Comparison of ENCODE assay signal across 8 cellular contexts in the genomic region with DNA sequence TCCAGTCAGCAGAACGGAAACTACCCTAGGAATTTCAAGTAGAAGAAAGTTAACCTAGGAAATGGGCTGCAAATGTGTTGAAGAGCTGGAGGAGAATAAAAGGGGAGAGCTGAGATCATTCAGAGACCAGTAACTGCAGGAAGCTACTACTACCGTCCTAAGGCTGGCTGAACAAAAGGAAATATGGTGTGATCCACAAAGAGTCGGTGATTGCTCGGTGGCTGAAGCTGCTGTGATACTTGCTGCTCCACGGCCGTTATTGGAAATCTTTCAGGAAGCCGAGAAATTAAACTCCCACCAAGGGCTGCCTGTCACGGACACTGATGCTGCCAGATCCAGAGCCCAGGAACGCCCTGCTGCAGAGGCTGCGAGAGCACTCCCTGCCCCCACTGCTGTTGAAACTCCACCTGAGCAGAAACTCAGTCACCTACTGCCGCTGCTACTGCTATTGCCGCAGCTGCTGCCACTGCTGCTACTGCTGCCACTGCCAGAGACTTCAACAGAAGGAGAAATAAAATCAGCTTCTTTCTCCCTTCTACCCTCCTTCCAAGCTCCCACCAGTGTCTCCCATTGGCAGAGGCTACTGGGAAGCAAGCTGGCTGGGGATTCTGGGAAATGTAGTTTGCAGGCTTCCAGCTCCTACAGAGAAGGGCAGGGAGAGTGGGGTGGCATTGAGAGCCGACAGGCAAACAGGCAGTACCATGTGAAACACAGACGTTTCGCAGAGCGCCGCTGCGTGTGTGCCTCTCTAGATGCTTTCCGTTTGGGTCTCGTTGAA.
DNase-seq lines count a peak whose midpoint lies in the region; ATAC-seq and TF ChIP-seq lines count a peak whose summit lies in the region.

No MANE protein-coding gene starts in this region.

- H3K36me3 ChIP-seq in NT2/D1 (ENCODE audit: insufficient read depth, insufficient read length, low read length) = no peaks in the 10 kb centered on the region
- H3K36me3 ChIP-seq in esophagus squamous epithelium = no peaks in the 10 kb centered on the region
- no peaks in the 10 kb centered on the region for H3K36me3 ChIP-seq in mucosa of descending colon (ENCODE audit: low read depth)

- H3K4me3 Mint-ChIP-seq in activated T-cell treated with anti-CD3 and anti-CD28 coated beads, Interleukin-2, amount 50 U/mL, for 24 hours = peak overlapping the region; percentile 77

- intact Hi-C loops in esophagus squamous epithelium (cut with DNase I) = no loop called here
- intact Hi-C loops in mucosa of descending colon (cut with DNase I, micrococcal nuclease) = loop anchor here in 1 of 2 donors (10.0 kb wide), 1 partner anchor 59 kb away; no protein-coding TSS in a partner anchor

- no peaks in the 10 kb centered on the region for H3K9me3 ChIP-seq in NT2/D1 (ENCODE audit: insufficient read depth, low read length)
- H3K9me3 ChIP-seq in esophagus squamous epithelium = no peaks in the 10 kb centered on the region
- H3K9me3 ChIP-seq in mucosa of descending colon = no peaks in the 10 kb centered on the region

- H3K27me3 Mint-ChIP-seq in activated T-cell treated with anti-CD3 and anti-CD28 coated beads, Interleukin-2, amount 50 U/mL, for 24 hours = peaks cover 3% of the 10 kb centered on the region

- peaks cover under 1% of the 10 kb centered on the region for H3K36me3 Mint-ChIP-seq in activated T-cell treated with anti-CD3 and anti-CD28 coated beads, Interleukin-2, amount 50 U/mL, for 24 hours (ENCODE audit: low read depth)

- H3K27me3 ChIP-seq in NT2/D1 (ENCODE audit: insufficient read depth, insufficient read length) (no peaks in the 10 kb centered on the region), esophagus squamous epithelium (no peaks in the 10 kb centered on the region)

- H3K27ac Mint-ChIP-seq in activated T-cell treated with anti-CD3 and anti-CD28 coated beads, Interleukin-2, amount 50 U/mL, for 24 hours = peak overlapping the region; percentile 51

- TF ChIP-seq CTCF in esophagus squamous epithelium (IDR thresholded peaks at IDR 0.05) (no peak), mucosa of descending colon (IDR thresholded peaks at IDR 0.05) (no peak)

- H3K27ac ChIP-seq in esophagus squamous epithelium = peak overlapping the region; percentile 74 to 91 (median 88)

- 3 to 5% methylated on average over 20 of the region's 20 CpGs for WGBS in esophagus squamous epithelium, 2 donors

- DNase-seq in C1 segment of cervical spinal cord (lab: John Stamatoyannopoulos, UW) = peak in 13 of 14 donors; percentile 17 to 90 (median 75)
- DNase-seq in HPDE6-E6E7 (ENCODE audit: extremely low spot score) = peak; percentile 72
- peak; percentile 40 for DNase-seq in NT2/D1 (ENCODE audit: low read depth, low spot score)
- DNase-seq in activated T-cell treated with anti-CD3 and anti-CD28 coated beads, Interleukin-2, amount 50 U/mL, for 24 hours = peak; percentile 63
- DNase-seq in esophagus squamous epithelium (lab: John Stamatoyannopoulos, UW) = peak; percentile 25
- DNase-seq in mucosa of descending colon = peak; percentile 79 to 85 (median 82)
- peak; percentile 82 for DNase-seq in stromal cell of bone marrow (ENCODE audit: low read depth)

- H3K4me1 Mint-ChIP-seq in activated T-cell treated with anti-CD3 and anti-CD28 coated beads, Interleukin-2, amount 50 U/mL, for 24 hours (ENCODE audit: low read depth) = peaks cover 20% of the 10 kb centered on the region

- H3K9me3 Mint-ChIP-seq in activated T-cell treated with anti-CD3 and anti-CD28 coated beads, Interleukin-2, amount 50 U/mL, for 24 hours = peaks cover 4% of the 10 kb centered on the region

- no peaks in the 10 kb centered on the region for H3K4me1 ChIP-seq in NT2/D1 (ENCODE audit: insufficient read depth, insufficient read length)
- H3K4me1 ChIP-seq in esophagus squamous epithelium = peaks cover 31 to 74% (median 43%) of the 10 kb centered on the region in 3 donors
- peaks cover 34% of the 10 kb centered on the region for H3K4me1 ChIP-seq in mucosa of descending colon (ENCODE audit: low read depth)

- peak overlapping the region; percentile 84 for H3K9ac ChIP-seq in NT2/D1 (ENCODE audit: insufficient read length, low read depth)

- ATAC-seq in GM19372 (IDR thresholded peaks at IDR 0.05; ENCODE audit: low read depth, unreplicated experiment) = peak; percentile 37
- peak; percentile 67 for ATAC-seq in mucosa of descending colon

- H3K4me3 ChIP-seq in NT2/D1 (ENCODE audit: insufficient read length, low read depth) (peak overlapping the region; percentile 67), esophagus squamous epithelium (peak overlapping the region; percentile 30 to 82 (median 54)), mucosa of descending colon (peak overlapping the region; percentile 17)

- peak in 2 of 4 donors; percentile 36 to 56 for TF ChIP-seq POLR2A in esophagus squamous epithelium (IDR thresholded peaks at IDR 0.05)

Comparison
In these comparisons a context has a peak if more than half of its experiments do, and no peak if none do; other contexts are left out.
1. Peak in every context shown above with its lines: DNase-seq, ATAC-seq, H3K4me3 ChIP-seq and H3K27ac ChIP-seq.
2. DNase-seq: peak in every context shown above with its lines; median percentile 82 in mucosa of descending colon; 82 in stromal cell of bone marrow; 75 in C1 segment of cervical spinal cord; 72 in HPDE6-E6E7; 63 in activated T-cell treated with anti-CD3 and anti-CD28 coated beads, Interleukin-2, amount 50 U/mL, for 24 hours; 40 in NT2/D1; 25 in esophagus squamous epithelium.
3. H3K4me3 ChIP-seq: peak in every context shown above with its lines; median percentile 67 in NT2/D1; 54 in esophagus squamous epithelium; 17 in mucosa of descending colon.